8 cellular contexts compared by ENCODE assay signal in genomic region chr6:169789146-169789943, GRCh38. TPM values are rescaled to one million over a fixed set of nuclear protein-coding genes. Genes with fewer than 3 reads are reported as not detected.
DNase-seq lines count a peak whose midpoint lies in the region; TF ChIP-seq lines count a peak whose summit lies in the region.

No MANE protein-coding gene starts in this region.

- H3K9me3 ChIP-seq in ES-I3 (ENCODE audit: control insufficient read depth, insufficient read depth, low read length) (no peaks in the 10 kb centered on the region), esophagus (ENCODE audit: control insufficient read depth in 2 of 2, insufficient read depth in 1 of 2, low read depth in 1 of 2, low read length in 1 of 2) (no peaks in the 10 kb centered on the region), prostate gland (no peaks in the 10 kb centered on the region)

- DNase-seq in RWPE1 (ENCODE audit: low spot score) (peak; percentile 17), prostate gland (ENCODE audit: low spot score) (no peak), NOMO-1 (lab: John Stamatoyannopoulos, UW; ENCODE audit: unreplicated experiment in 2 of 2) (no peak), GM19240 (ENCODE audit: insufficient read length, low spot score) (no peak), NCI-H1092 treated with DMSO at 0.1 percent for 48 hours (lab: John Stamatoyannopoulos, UW) (no peak)
- no peak for DNase-seq in stimulated activated CD4-positive, alpha-beta T cell treated with anti-CD3 and anti-CD28 coated beads, Interleukin-4, amount 100 ng/mL, for 24 hours

- WGBS in esophagus, 2 donors = 59 to 65% methylated on average over 24 of the region's 24 CpGs
- WGBS in prostate gland = 62% methylated on average over 24 of the region's 24 CpGs

- H3K9ac ChIP-seq in ES-I3 (ENCODE audit: low read depth, low read length) = peak overlapping the region; percentile 54; the same call in 1 of the 2 replicates

- no peak for TF ChIP-seq POLR2A in prostate gland (IDR thresholded peaks at IDR 0.05)

- H3K4me3 ChIP-seq in esophagus (ENCODE audit: low read depth in 1 of 2, low read length in 2 of 2) (peak overlapping the region; percentile 45 to 49), prostate gland (peak overlapping the region; percentile 24 to 25)

- H3K27me3 ChIP-seq in esophagus (ENCODE audit: control insufficient read depth in 1 of 2, insufficient read depth in 2 of 2, low read length in 2 of 2) (no peaks in the 10 kb centered on the region), prostate gland (replicated peaks; ENCODE audit: insufficient read depth) (no peaks in the 10 kb centered on the region)

- POLR2A ChIA-PET in RWPE1 (lab: Yijun Ruan, JAX; ENCODE audit: low non-redundant PET) = no interaction called here

- intact Hi-C loops in prostate gland (cut with DNase I) = no loop called here

- no peaks in the 10 kb centered on the region; the same call in 1 of the 2 replicates for H3K4me1 ChIP-seq in ES-I3 (ENCODE audit: insufficient read depth, low read length)
- H3K4me1 ChIP-seq in esophagus (ENCODE audit: control insufficient read depth in 2 of 2, insufficient read depth in 2 of 2, low read length in 1 of 2) = peaks cover 0 to 8% of the 10 kb centered on the region in 2 donors
- H3K4me1 ChIP-seq in prostate gland (replicated peaks) = peaks cover 4% of the 10 kb centered on the region

- H3K36me3 ChIP-seq in ES-I3 (ENCODE audit: insufficient read depth, low read length) (no peaks in the 10 kb centered on the region), esophagus (ENCODE audit: control insufficient read depth in 2 of 2, insufficient read depth in 2 of 2, low read length in 1 of 2) (no peaks in the 10 kb centered on the region), prostate gland (no peaks in the 10 kb centered on the region)

- TF ChIP-seq CTCF in RWPE1 (conservative IDR thresholded peaks at IDR 0.05; ENCODE audit: low read depth) (no peak), prostate gland (IDR thresholded peaks at IDR 0.05) (no peak)

- H3K27ac ChIP-seq in RWPE1 (peak overlapping the region; percentile 76), esophagus (ENCODE audit: low read depth in 2 of 2, low read length in 1 of 2) (no peak overlapping the region), prostate gland (peak overlapping the region; percentile 65 to 83)

- CTCF ChIA-PET in RWPE1 (lab: Yijun Ruan, JAX) = interaction anchor here (0.5 to 1.9 kb wide), 18 partner anchors 12 to 825 kb away, joined by 3 to 29 read pairs (median 4); partner anchors contain the start of gene DLL1

RNA-seq across cellular contexts. Expression of gene ERMARD, which starts 37.9 kb away (rescaled TPM):
- polyA plus RNA-seq in esophagus = 10 to 100 TPM; 18.4 to 49.9 TPM
- 10 to 100 TPM; 23.7 to 33.2 TPM for total RNA-seq in prostate gland

RNA-seq across cellular contexts. Expression of gene DYNLT2, which starts 38.0 kb away (rescaled TPM):
- 1 to 10 TPM; 1.3 to 2.7 TPM for polyA plus RNA-seq in esophagus
- 1 to 10 TPM; 2.2 to 7.2 TPM for total RNA-seq in prostate gland

Comparison
In these comparisons a context has a peak if more than half of its experiments do, and no peak if none do; other contexts are left out.
1. H3K27ac ChIP-seq: peak in RWPE1 (single experiment) and prostate gland (2 of 2); none in esophagus (0 of 2).